22 cellular contexts compared by ENCODE assay signal in genomic region chr13:46202956-46203355, GRCh38. TPM values are rescaled to one million over a fixed set of nuclear protein-coding genes. Genes with fewer than 3 reads are reported as not detected.
"Had no signal": no experiment of that assay in that cellular context is flagged by ENCODE, and none has a peak within 500 bp of the region (broad histone marks: within the 10 kb centered on the region; RNA-seq: fewer than 3 reads in every experiment).

No MANE protein-coding gene starts in this region.

- H3K79me2 ChIP-seq: hepatocyte had no signal

- DNase-seq: activated CD4-positive, alpha-beta T cell treated with anti-CD3 and anti-CD28 coated beads for 1 hour; activated CD8-positive, alpha-beta memory T cell treated with anti-CD3 and anti-CD28 coated beads, Interleukin-2, amount 50 U/mL, for 48 hours; activated naive CD4-positive, alpha-beta T cell treated with anti-CD3 and anti-CD28 coated beads for 36 hours; activated T-cell treated with anti-CD3 and anti-CD28 coated beads, Interleukin-2, amount 50 U/mL, for 4 hours; effector CD4-positive, alpha-beta T cell; erythroblast; foreskin melanocyte; glutamatergic neuron; left lung; naive B cell; posterior cingulate gyrus; right lobe of liver; stimulated activated CD4-positive, alpha-beta T cell treated with anti-CD3 and anti-CD28 coated beads, Interleukin-2, amount 100 ng/mL, for 24 hours; stimulated activated naive CD8-positive, alpha-beta T cell treated with anti-CD3 and anti-CD28 coated beads, Interleukin-15, amount 100 ng/mL, for 72 hours; uterus had no signal

- H3K9me3 ChIP-seq: left lung, right lobe of liver, tibial nerve, uterus had no signal

- H3K9ac ChIP-seq: neural progenitor cell had no signal

- H3K4me1 ChIP-seq: right lobe of liver, tibial nerve, uterus had no signal

- H3K4me3 Mint-ChIP-seq: activated naive CD4-positive, alpha-beta T cell treated with anti-CD3 and anti-CD28 coated beads for 36 hours; activated T-cell treated with anti-CD3 and anti-CD28 coated beads, Interleukin-2, amount 50 U/mL, for 4 hours; neural progenitor cell; stimulated activated effector memory CD8-positive, alpha-beta T cell treated with anti-CD3 and anti-CD28 coated beads, Interleukin-12 subunit alpha, Interleukin-12 subunit beta, amount 100 ng/mL, for 72 hours had no signal

- H3K4me2 ChIP-seq: hepatocyte, neural progenitor cell had no signal

- ATAC-seq: right lobe of liver had no signal

- H3K27me3 ChIP-seq: cardiac muscle cell, hepatocyte, left lung, neural progenitor cell, right lobe of liver, tibial nerve, uterus had no signal

- H3K36me3 ChIP-seq: cardiac muscle cell, left lung, neural progenitor cell, right lobe of liver, tibial nerve, uterus had no signal

- H3K4me3 ChIP-seq: cardiac muscle cell, hepatocyte, left lung, lung, neural progenitor cell, right lobe of liver, tibial nerve, uterus had no signal

- H3K36me3 Mint-ChIP-seq: immature natural killer cell; naive B cell; neural progenitor cell; stimulated activated effector memory CD8-positive, alpha-beta T cell treated with anti-CD3 and anti-CD28 coated beads, Interleukin-12 subunit alpha, Interleukin-12 subunit beta, amount 100 ng/mL, for 72 hours had no signal

- H3K27ac ChIP-seq: cardiac muscle cell, hepatocyte, left lung, neural progenitor cell, right lobe of liver, tibial nerve, uterus had no signal

- H3K9me3 Mint-ChIP-seq: activated naive CD4-positive, alpha-beta T cell treated with anti-CD3 and anti-CD28 coated beads for 36 hours; activated T-cell treated with anti-CD3 and anti-CD28 coated beads, Interleukin-2, amount 50 U/mL, for 4 hours; immature natural killer cell; naive B cell; neural progenitor cell; stimulated activated effector memory CD8-positive, alpha-beta T cell treated with anti-CD3 and anti-CD28 coated beads, Interleukin-12 subunit alpha, Interleukin-12 subunit beta, amount 100 ng/mL, for 72 hours; stimulated activated naive CD8-positive, alpha-beta T cell treated with anti-CD3 and anti-CD28 coated beads, Interleukin-15, amount 100 ng/mL, for 72 hours had no signal

- H3K27ac Mint-ChIP-seq: neural progenitor cell; stimulated activated naive CD8-positive, alpha-beta T cell treated with anti-CD3 and anti-CD28 coated beads, Interleukin-15, amount 100 ng/mL, for 72 hours had no signal

- H3K27me3 Mint-ChIP-seq: naive B cell; stimulated activated naive CD8-positive, alpha-beta T cell treated with anti-CD3 and anti-CD28 coated beads, Interleukin-15, amount 100 ng/mL, for 72 hours had no signal

- H2AFZ ChIP-seq: hepatocyte, neural progenitor cell had no signal

RNA-seq across cellular contexts. Expression of gene LRRC63, which starts 8.8 kb away (rescaled TPM):
- total RNA-seq: hepatocyte had no signal
